ENCODE assay signal across 10 cellular contexts in the genomic region with DNA sequence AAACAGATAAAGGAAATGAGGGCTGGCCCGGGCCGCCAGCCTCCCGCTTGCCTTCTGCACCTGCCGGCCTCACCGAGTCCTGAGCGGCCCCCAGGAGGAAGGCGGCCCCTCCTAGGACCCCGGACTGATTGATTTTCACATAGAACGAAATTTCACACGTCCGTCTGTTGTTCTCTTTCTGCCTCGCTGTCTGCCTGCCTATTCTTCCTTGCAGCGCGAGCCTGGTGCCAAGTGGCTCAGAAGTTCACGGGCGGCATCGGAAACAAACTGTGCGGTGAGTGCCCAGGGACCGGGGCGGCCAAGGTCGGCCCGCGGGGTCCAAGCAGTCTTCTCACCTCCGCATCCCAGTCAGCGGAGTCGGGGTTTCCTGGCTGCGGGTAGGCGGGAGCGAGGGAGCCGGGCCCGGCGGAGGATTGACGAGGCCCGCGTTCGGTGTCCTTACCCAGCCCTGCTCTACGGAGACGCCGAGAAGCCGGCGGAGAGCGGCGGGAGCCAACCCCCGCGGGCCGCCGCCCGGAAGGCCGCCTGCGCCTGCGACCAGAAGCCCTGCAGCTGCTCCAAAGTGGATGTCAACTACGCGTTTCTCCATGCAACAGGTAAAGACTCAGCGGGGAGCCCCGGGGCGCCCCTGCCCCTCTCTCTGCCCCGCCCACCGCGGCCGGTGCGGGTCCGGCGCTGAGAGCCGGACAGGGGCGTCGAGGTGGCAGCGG. TPM values are rescaled to one million over a fixed set of nuclear protein-coding genes. Genes with fewer than 3 reads are reported as not detected.
A peak's percentile ranks its signal among the peaks of the same experiment; 100 is the strongest.
DNase-seq lines count a peak whose midpoint lies in the region; ATAC-seq and TF ChIP-seq lines count a peak whose summit lies in the region.
"Had no signal": no experiment of that assay in that cellular context is flagged by ENCODE, and none has a peak within 500 bp of the region (broad histone marks: within the 10 kb centered on the region; RNA-seq: fewer than 3 reads in every experiment).

No MANE protein-coding gene starts in this region.

- no peak for TF ChIP-seq CTCF in glutamatergic neuron (IDR thresholded peaks at IDR 0.05; ENCODE audit: partially characterized antibody, unreplicated experiment)

- H3K27me3 Mint-ChIP-seq in activated CD4-positive, alpha-beta memory T cell treated with anti-CD3 and anti-CD28 coated beads for 36 hours = peaks cover 87% of the 10 kb centered on the region
- peaks cover 92% of the 10 kb centered on the region for H3K27me3 Mint-ChIP-seq in activated CD4-positive, alpha-beta memory T cell treated with anti-CD3 and anti-CD28 coated beads, Interleukin-2, amount 10 ng/mL, durations not matched to agents 7 days and 5 days
- peaks cover 35% of the 10 kb centered on the region for H3K27me3 Mint-ChIP-seq in glutamatergic neuron (ENCODE audit: unreplicated experiment)

- H3K4me3 Mint-ChIP-seq in activated CD4-positive, alpha-beta memory T cell treated with anti-CD3 and anti-CD28 coated beads for 36 hours = peak overlapping the region; percentile 46
- H3K4me3 Mint-ChIP-seq in activated CD4-positive, alpha-beta memory T cell treated with anti-CD3 and anti-CD28 coated beads, Interleukin-2, amount 10 ng/mL, durations not matched to agents 7 days and 5 days = no peak overlapping the region
- peak overlapping the region; percentile 94 for H3K4me3 Mint-ChIP-seq in glutamatergic neuron (ENCODE audit: unreplicated experiment)
- peak overlapping the region; percentile 59 for H3K4me3 Mint-ChIP-seq in stimulated activated effector memory CD8-positive, alpha-beta T cell treated with anti-CD3 and anti-CD28 coated beads, Interleukin-12 subunit alpha, Interleukin-12 subunit beta, amount 100 ng/mL, for 72 hours

- CTCF ChIA-PET in activated CD4-positive, alpha-beta memory T cell treated with anti-CD3 and anti-CD28 coated beads for 36 hours (lab: Charles Lee) = no interaction called here
- CTCF ChIA-PET in activated CD4-positive, alpha-beta memory T cell treated with anti-CD3 and anti-CD28 coated beads, Interleukin-2, amount 10 ng/mL, durations not matched to agents 7 days and 5 days (lab: Charles Lee) = no interaction called here

- peak; percentile 9 for DNase-seq in activated CD4-positive, alpha-beta memory T cell treated with anti-CD3 and anti-CD28 coated beads for 36 hours
- no peak for DNase-seq in activated CD4-positive, alpha-beta memory T cell treated with anti-CD3 and anti-CD28 coated beads, Interleukin-2, amount 10 ng/mL, durations not matched to agents 7 days and 5 days
- DNase-seq in NCI-H69 (lab: John Stamatoyannopoulos, UW) (peak; percentile 91), glutamatergic neuron (peak; percentile 53), OCI-M2 (lab: John Stamatoyannopoulos, UW; ENCODE audit: unreplicated experiment) (no peak)
- no peak for DNase-seq in stimulated activated effector memory CD8-positive, alpha-beta T cell treated with anti-CD3 and anti-CD28 coated beads, Interleukin-12 subunit alpha, Interleukin-12 subunit beta, amount 100 ng/mL, for 72 hours (ENCODE audit: low spot score in 2 of 2)
- DNase-seq: CD4-positive, CD25-positive, alpha-beta regulatory T cell had no signal

- H3K27ac Mint-ChIP-seq in activated CD4-positive, alpha-beta memory T cell treated with anti-CD3 and anti-CD28 coated beads for 36 hours = no peak overlapping the region
- no peak overlapping the region for H3K27ac Mint-ChIP-seq in activated CD4-positive, alpha-beta memory T cell treated with anti-CD3 and anti-CD28 coated beads, Interleukin-2, amount 10 ng/mL, durations not matched to agents 7 days and 5 days
- H3K27ac Mint-ChIP-seq in glutamatergic neuron (ENCODE audit: unreplicated experiment) = no peak overlapping the region
- H3K27ac Mint-ChIP-seq in stimulated activated effector memory CD8-positive, alpha-beta T cell treated with anti-CD3 and anti-CD28 coated beads, Interleukin-12 subunit alpha, Interleukin-12 subunit beta, amount 100 ng/mL, for 72 hours = no peak overlapping the region
- H3K27ac Mint-ChIP-seq: CD4-positive, CD25-positive, alpha-beta regulatory T cell had no signal

- POLR2A ChIA-PET in activated CD4-positive, alpha-beta memory T cell treated with anti-CD3 and anti-CD28 coated beads for 36 hours (lab: Charles Lee) = no interaction called here
- POLR2A ChIA-PET in activated CD4-positive, alpha-beta memory T cell treated with anti-CD3 and anti-CD28 coated beads, Interleukin-2, amount 10 ng/mL, durations not matched to agents 7 days and 5 days (lab: Charles Lee) = no interaction called here

- H3K36me3 Mint-ChIP-seq in activated CD4-positive, alpha-beta memory T cell treated with anti-CD3 and anti-CD28 coated beads for 36 hours = peaks cover 2% of the 10 kb centered on the region
- H3K36me3 Mint-ChIP-seq in activated CD4-positive, alpha-beta memory T cell treated with anti-CD3 and anti-CD28 coated beads, Interleukin-2, amount 10 ng/mL, durations not matched to agents 7 days and 5 days (ENCODE audit: low read depth) = peaks cover 16% of the 10 kb centered on the region
- peaks cover 6% of the 10 kb centered on the region for H3K36me3 Mint-ChIP-seq in glutamatergic neuron (ENCODE audit: unreplicated experiment)
- no peaks in the 10 kb centered on the region for H3K36me3 Mint-ChIP-seq in stimulated activated effector memory CD8-positive, alpha-beta T cell treated with anti-CD3 and anti-CD28 coated beads, Interleukin-12 subunit alpha, Interleukin-12 subunit beta, amount 100 ng/mL, for 72 hours
- H3K36me3 Mint-ChIP-seq: CD4-positive, CD25-positive, alpha-beta regulatory T cell had no signal

- peaks cover 33% of the 10 kb centered on the region for H3K4me1 Mint-ChIP-seq in activated CD4-positive, alpha-beta memory T cell treated with anti-CD3 and anti-CD28 coated beads for 36 hours (ENCODE audit: low read depth)
- peaks cover 27% of the 10 kb centered on the region for H3K4me1 Mint-ChIP-seq in activated CD4-positive, alpha-beta memory T cell treated with anti-CD3 and anti-CD28 coated beads, Interleukin-2, amount 10 ng/mL, durations not matched to agents 7 days and 5 days
- peaks cover 17% of the 10 kb centered on the region for H3K4me1 Mint-ChIP-seq in glutamatergic neuron (ENCODE audit: low read depth, unreplicated experiment)
- H3K4me1 Mint-ChIP-seq in stimulated activated effector memory CD8-positive, alpha-beta T cell treated with anti-CD3 and anti-CD28 coated beads, Interleukin-12 subunit alpha, Interleukin-12 subunit beta, amount 100 ng/mL, for 72 hours = peaks cover 24% of the 10 kb centered on the region

- intact Hi-C loops in activated CD4-positive, alpha-beta memory T cell treated with anti-CD3 and anti-CD28 coated beads for 36 hours (cut with micrococcal nuclease) = no loop called here

- no peak for ATAC-seq in stimulated activated effector memory CD8-positive, alpha-beta T cell treated with anti-CD3 and anti-CD28 coated beads, Interleukin-12 subunit alpha, Interleukin-12 subunit beta, amount 100 ng/mL, for 72 hours
- ATAC-seq in GM21723 (IDR thresholded peaks at IDR 0.05; ENCODE audit: unreplicated experiment) (no peak), HG02884 (IDR thresholded peaks at IDR 0.05; ENCODE audit: unreplicated experiment) (no peak)
- ATAC-seq: K562 had no signal

- H3K9me3 Mint-ChIP-seq in activated CD4-positive, alpha-beta memory T cell treated with anti-CD3 and anti-CD28 coated beads for 36 hours = no peaks in the 10 kb centered on the region
- no peaks in the 10 kb centered on the region for H3K9me3 Mint-ChIP-seq in activated CD4-positive, alpha-beta memory T cell treated with anti-CD3 and anti-CD28 coated beads, Interleukin-2, amount 10 ng/mL, durations not matched to agents 7 days and 5 days
- H3K9me3 Mint-ChIP-seq in glutamatergic neuron (ENCODE audit: unreplicated experiment) = peaks cover 13% of the 10 kb centered on the region
- no peaks in the 10 kb centered on the region for H3K9me3 Mint-ChIP-seq in stimulated activated effector memory CD8-positive, alpha-beta T cell treated with anti-CD3 and anti-CD28 coated beads, Interleukin-12 subunit alpha, Interleukin-12 subunit beta, amount 100 ng/mL, for 72 hours

RNA-seq across cellular contexts. Expression of a gene that starts 1.0 kb away (rescaled TPM):
- total RNA-seq in activated CD4-positive, alpha-beta memory T cell treated with anti-CD3 and anti-CD28 coated beads for 36 hours = not detected
- total RNA-seq in activated CD4-positive, alpha-beta memory T cell treated with anti-CD3 and anti-CD28 coated beads, Interleukin-2, amount 10 ng/mL, durations not matched to agents 7 days and 5 days = not detected
- not detected for total RNA-seq in glutamatergic neuron (ENCODE audit: unreplicated experiment)
- total RNA-seq: CD4-positive, CD25-positive, alpha-beta regulatory T cell; K562 had no signal

Comparison
In these comparisons a context has a peak if more than half of its experiments do, and no peak if none do; other contexts are left out.
1. DNase-seq: peak in activated CD4-positive, alpha-beta memory T cell treated with anti-CD3 and anti-CD28 coated beads for 36 hours (single experiment), NCI-H69 (single experiment) and glutamatergic neuron (single experiment); none in activated CD4-positive, alpha-beta memory T cell treated with anti-CD3 and anti-CD28 coated beads, Interleukin-2, amount 10 ng/mL, durations not matched to agents 7 days and 5 days (single experiment), stimulated activated effector memory CD8-positive, alpha-beta T cell treated with anti-CD3 and anti-CD28 coated beads, Interleukin-12 subunit alpha, Interleukin-12 subunit beta, amount 100 ng/mL, for 72 hours (0 of 2) and OCI-M2 (single experiment).